Comparison of ENCODE assay signal across 8 cellular contexts in the genomic region with DNA sequence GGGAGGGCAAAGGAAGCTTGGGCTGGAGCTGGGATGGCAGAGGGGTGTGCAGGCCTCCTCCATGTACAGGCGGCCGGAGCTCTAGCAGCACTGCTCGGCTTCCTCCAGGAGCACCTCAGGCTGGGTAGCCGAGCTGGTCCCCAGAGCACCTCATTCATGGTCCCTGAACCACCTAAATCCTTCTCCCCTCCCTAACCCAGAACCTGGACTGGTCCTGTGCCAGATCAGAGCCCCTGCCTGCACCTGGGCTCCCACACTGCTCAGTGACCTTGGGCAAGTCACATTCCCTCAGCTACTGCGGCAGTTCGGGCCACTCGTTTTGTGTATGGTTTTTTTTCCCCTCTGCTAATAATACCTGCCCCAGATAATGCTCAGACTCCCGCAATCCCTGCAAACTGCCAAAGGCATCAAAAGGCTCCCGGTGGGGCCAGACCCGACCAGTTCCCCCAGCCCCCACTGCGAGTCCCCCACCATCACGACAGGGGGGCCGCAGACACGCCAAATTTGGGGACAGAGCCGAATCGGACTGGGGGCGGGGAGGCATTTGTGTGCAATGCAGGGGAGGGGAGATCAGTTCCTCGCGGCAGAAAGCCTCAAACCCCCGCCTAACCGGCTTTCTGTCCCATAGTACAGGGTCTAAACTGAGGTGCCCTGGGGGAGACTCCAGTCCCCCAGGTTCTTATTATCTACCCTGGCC. TPM values are rescaled to one million over a fixed set of nuclear protein-coding genes. Genes with fewer than 3 reads are reported as not detected.
DNase-seq lines count a peak whose midpoint lies in the region; ATAC-seq and TF ChIP-seq lines count a peak whose summit lies in the region.

No MANE protein-coding gene starts in this region.

- H3F3A ChIP-seq in MM.1S (ENCODE audit: insufficient read depth, low read length): peaks cover 2% of the 10 kb centered on the region; the same call in 1 of the 2 replicates

- H3K36me3 Mint-ChIP-seq in CD8-positive, alpha-beta memory T cell: no peaks in the 10 kb centered on the region

- H3K4me3 Mint-ChIP-seq in CD8-positive, alpha-beta memory T cell: peak overlapping the region; percentile 74 to 93 (median 87)

- peak overlapping the region; percentile 86 for H3K4me2 ChIP-seq in MM.1S (ENCODE audit: low read depth, low read length)

- H4K20me1 ChIP-seq in MM.1S (ENCODE audit: insufficient read depth, low read length): no peaks in the 10 kb centered on the region

- H3K9ac ChIP-seq in MM.1S (ENCODE audit: low read length): peak overlapping the region; percentile 23; the same call in 1 of the 2 replicates

- H3K79me2 ChIP-seq in MM.1S (ENCODE audit: low read length): peaks cover 57% of the 10 kb centered on the region

- H3K4me3 ChIP-seq in CD8-positive, alpha-beta memory T cell (ENCODE audit: low read length): peak overlapping the region; percentile 53
- H3K4me3 ChIP-seq in MM.1S (ENCODE audit: low read length): peak overlapping the region; percentile 94
- H3K4me3 ChIP-seq in dorsolateral prefrontal cortex: peak overlapping the region; percentile 68 to 98 (median 88)
- H3K4me3 ChIP-seq in neuron (ENCODE audit: low read length): peak overlapping the region; percentile 81

- H2AFZ ChIP-seq in MM.1S (ENCODE audit: low read length): no peak overlapping the region
- peak overlapping the region; percentile 97 for H2AFZ ChIP-seq in neuron (ENCODE audit: low read depth, low read length)

- no peaks in the 10 kb centered on the region for H3K9me3 ChIP-seq in CD8-positive, alpha-beta memory T cell (ENCODE audit: low read length)
- H3K9me3 ChIP-seq in MM.1S (replicated peaks; ENCODE audit: insufficient read depth, low read length) (no peaks in the 10 kb centered on the region), neuron (ENCODE audit: low read length) (no peaks in the 10 kb centered on the region)

- DNase-seq in CD8-positive, alpha-beta memory T cell: no peak
- no peak for DNase-seq in MM.1S
- DNase-seq in dorsolateral prefrontal cortex: no peak
- DNase-seq in NCI-H345 (lab: John Stamatoyannopoulos, UW): no peak

- H3K36me3 ChIP-seq in CD8-positive, alpha-beta memory T cell (ENCODE audit: insufficient read depth, low read length): no peaks in the 10 kb centered on the region
- H3K36me3 ChIP-seq in MM.1S (replicated peaks; ENCODE audit: insufficient read depth, low read length) (no peaks in the 10 kb centered on the region), neuron (ENCODE audit: insufficient read depth, low read length) (no peaks in the 10 kb centered on the region)

- POLR2A ChIA-PET in CD8-positive, alpha-beta memory T cell (lab: Charles Lee): interaction anchor here (0.9 to 2.5 kb wide), 3 partner anchors 11 to 32 kb away, joined by 3 to 18 read pairs (median 9); no protein-coding TSS in a partner anchor

- peaks cover 0 to 1% of the 10 kb centered on the region in 2 donors for H3K27me3 Mint-ChIP-seq in CD8-positive, alpha-beta memory T cell

- TF ChIP-seq CTCF in MM.1S (IDR thresholded peaks at IDR 0.05; ENCODE audit: low read length) (no peak), dorsolateral prefrontal cortex (IDR thresholded peaks at IDR 0.05 in 54 of 56, conservative IDR thresholded peaks at IDR 0.05 in 2 of 56; ENCODE audit: low read depth in 1 of 56, partially characterized antibody in 56 of 56) (no peak)

- peak overlapping the region; percentile 77 for H3K27ac ChIP-seq in CD8-positive, alpha-beta memory T cell (ENCODE audit: low read depth, low read length)
- H3K27ac ChIP-seq in MM.1S (ENCODE audit: low read length): no peak overlapping the region
- peak overlapping the region in 57 of 59 donors; percentile 45 to 100 (median 95) for H3K27ac ChIP-seq in dorsolateral prefrontal cortex

- peak overlapping the region; percentile 26 to 93 (median 78) for H3K27ac Mint-ChIP-seq in CD8-positive, alpha-beta memory T cell

- intact Hi-C loops in dorsolateral prefrontal cortex (cut with DNase I): loop anchor here in 1 of 2 donors (10.0 kb wide), 1 partner anchor 112 kb away; a partner anchor contains a TSS

- H3K27me3 ChIP-seq in CD8-positive, alpha-beta memory T cell (ENCODE audit: insufficient read depth, low read length, poor library complexity, severe bottlenecking): no peaks in the 10 kb centered on the region
- no peaks in the 10 kb centered on the region for H3K27me3 ChIP-seq in MM.1S (replicated peaks; ENCODE audit: insufficient read depth, low read length)
- no peaks in the 10 kb centered on the region for H3K27me3 ChIP-seq in dorsolateral prefrontal cortex
- peaks cover 12% of the 10 kb centered on the region for H3K27me3 ChIP-seq in neuron (ENCODE audit: insufficient read depth, low read length)

- peaks cover 48 to 71% (median 56%) of the 10 kb centered on the region in 3 donors for H3K4me1 Mint-ChIP-seq in CD8-positive, alpha-beta memory T cell

- ATAC-seq in GM18519 (IDR thresholded peaks at IDR 0.05; ENCODE audit: low FRiP score, unreplicated experiment) (no peak), GM21515 (IDR thresholded peaks at IDR 0.05; ENCODE audit: unreplicated experiment) (no peak), GM19467 (IDR thresholded peaks at IDR 0.05; ENCODE audit: unreplicated experiment) (no peak)

- H3K9me3 Mint-ChIP-seq in CD8-positive, alpha-beta memory T cell: no peaks in the 10 kb centered on the region

- H3K9me2 ChIP-seq in MM.1S (replicated peaks; ENCODE audit: insufficient read depth, low read length): no peaks in the 10 kb centered on the region

- CTCF ChIA-PET in CD8-positive, alpha-beta memory T cell (lab: Charles Lee): interaction anchor here (0.6 to 8.1 kb wide), 5 partner anchors 14 to 58 kb away, joined by 3 to 72 read pairs (median 4); no protein-coding TSS in a partner anchor

- peaks cover 19% of the 10 kb centered on the region for H3K4me1 ChIP-seq in CD8-positive, alpha-beta memory T cell (ENCODE audit: insufficient read depth, low read length)
- H3K4me1 ChIP-seq in MM.1S (ENCODE audit: low read length): peaks cover 16% of the 10 kb centered on the region
- peaks cover 16% of the 10 kb centered on the region for H3K4me1 ChIP-seq in neuron (ENCODE audit: insufficient read depth, low read length)

RNA-seq across cellular contexts. Expression of a gene that starts 1.3 kb away (rescaled TPM):
- 10 to 100 TPM; 71.2 to 72.5 TPM for total RNA-seq in CD8-positive, alpha-beta memory T cell
- polyA plus RNA-seq in CD8-positive, alpha-beta memory T cell: 1.9 TPM
- 100 to 1,000 TPM in 2 of 120 experiments, 10 to 100 TPM in 118; 34.1 to 116 (median 63.6) TPM for total RNA-seq in dorsolateral prefrontal cortex

RNA-seq across cellular contexts. Expression of a gene that starts 28.5 kb away (rescaled TPM):
- total RNA-seq in CD8-positive, alpha-beta memory T cell: 10 to 100 TPM; 64.9 to 67.7 TPM
- polyA plus RNA-seq in CD8-positive, alpha-beta memory T cell: 101 TPM
- total RNA-seq in dorsolateral prefrontal cortex: 100 to 1,000 TPM in 1 of 120 experiments, 10 to 100 TPM in 119; 46.8 to 107 (median 78.1) TPM
